ENCODE assay signal across 7 cellular contexts in the genomic region with DNA sequence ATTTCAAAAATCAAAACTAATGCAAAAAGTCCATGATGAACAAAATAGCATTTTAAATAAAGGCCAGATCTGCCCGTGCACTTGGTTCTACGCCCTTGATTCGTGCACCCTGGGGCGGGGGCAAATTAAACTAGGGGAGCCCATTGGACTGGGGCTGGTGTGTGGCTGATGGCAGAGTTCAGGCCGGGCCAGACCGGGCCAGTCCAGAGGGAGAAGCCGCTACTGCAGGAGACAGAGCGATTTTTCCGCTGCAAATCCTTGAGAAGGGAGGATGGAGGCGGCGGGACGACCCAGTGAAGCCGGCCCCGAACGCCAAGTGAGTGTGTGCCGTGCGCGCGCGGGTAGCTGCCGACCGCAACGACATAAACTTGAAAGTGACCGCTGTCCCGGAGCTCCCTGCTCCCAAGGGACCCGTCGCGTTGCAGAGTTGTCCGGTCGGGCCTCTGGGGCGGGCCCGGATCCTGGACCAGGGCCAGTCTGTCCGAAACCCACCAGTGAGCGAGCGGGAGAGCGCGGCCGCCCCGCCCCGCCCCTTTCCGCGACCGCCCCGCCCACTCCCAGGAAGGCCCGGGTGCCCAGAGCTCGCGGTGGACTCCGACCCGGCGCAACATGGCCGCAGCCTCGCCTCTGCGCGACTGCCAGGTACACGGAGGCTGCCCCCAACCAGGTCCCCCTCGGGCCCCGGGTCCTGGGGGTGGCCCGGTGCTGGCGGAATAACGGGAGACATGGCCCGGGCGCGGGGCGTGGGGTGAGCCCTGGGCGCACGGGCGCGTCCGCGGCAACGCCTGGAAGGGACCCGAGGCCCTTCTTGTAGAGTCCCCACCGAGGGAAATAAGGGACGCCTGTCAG. TPM values are rescaled to one million over a fixed set of nuclear protein-coding genes. Genes with fewer than 3 reads are reported as not detected.
DNase-seq lines count a peak whose midpoint lies in the region; ATAC-seq, FAIRE-seq and TF ChIP-seq lines count a peak whose summit lies in the region.

TSS of gene TTC38 (plus strand) at position 578 of the 849 bp plus-strand sequence. CDS start at position 610, 32 bp downstream.

- H3K79me2 ChIP-seq in HepG2 (ENCODE audit: insufficient read depth, low read length), result peaks cover 27% of the 10 kb centered on the region

- BruUV-seq in HepG2 (replicated peaks; lab: Mats Ljungman, UMichigan), result no TSS peak

- FAIRE-seq in HepG2 (lab: Jason Lieb, UNC), result no peak

- TF ChIP-seq EP300 in HepG2 (IDR thresholded peaks at IDR 0.05; ENCODE audit: low read depth in 2 of 2, low read length in 2 of 2) (peak in 1 of 2 experiments; percentile 21; a peak in 1 of 4 replicates), HepG2 (CRISPR knock-in tag; IDR thresholded peaks at IDR 0.05; ENCODE audit: borderline replicate concordance) (no peak)

- intact Hi-C loops in HepG2 (cut with micrococcal nuclease; ENCODE audit: unreplicated experiment), result loop anchor here (2.0 kb wide), 1 partner anchor 17 kb away; the partner anchor contains the start of gene CDPF1

- in situ Hi-C loops in HepG2 (cut with HindIII; ENCODE audit: extremely low pct_ligation_motif_present, low pct_unique_long_range_greater_than_20kb), result no loop called here

- peak; percentile 71 for ATAC-seq in HG02623 (IDR thresholded peaks at IDR 0.05; ENCODE audit: unreplicated experiment)
- peak; percentile 94 for ATAC-seq in HepG2

- peaks cover 17 to 23% of the 10 kb centered on the region in 2 donors for H3K4me1 ChIP-seq in duodenal mucosa (ENCODE audit: control insufficient read depth in 1 of 2, insufficient read depth in 2 of 2, low read length in 2 of 2)
- H3K4me1 ChIP-seq in HepG2 (ENCODE audit: insufficient read depth, low read length), result peaks cover 45% of the 10 kb centered on the region

- H3K9me3 ChIP-seq in duodenal mucosa (ENCODE audit: control insufficient read depth in 1 of 2, low read length in 2 of 2) (no peaks in the 10 kb centered on the region), HepG2 (ENCODE audit: low read length) (peaks cover 7% of the 10 kb centered on the region)

- peak within 1 kb of the TSS; percentile 96 for H3K4me2 ChIP-seq in HepG2 (ENCODE audit: low read depth, low read length)

- H3K4me3 ChIP-seq in duodenal mucosa (ENCODE audit: low read depth in 1 of 2, low read length in 2 of 2), result peak within 1 kb of the TSS; percentile 72 to 96
- peak within 1 kb of the TSS; percentile 79 to 99 (median 99) for H3K4me3 ChIP-seq in HepG2 (replicated peaks in 1 of 3; ENCODE audit: insufficient read depth in 1 of 3, low read depth in 2 of 3, low read length in 3 of 3)

- peak; percentile 96 for DNase-seq in GM10266 (ENCODE audit: extremely low spot score)
- peak; percentile 70 for DNase-seq in NCI-H460 (ENCODE audit: extremely low read depth, low read depth)
- DNase-seq in activated CD4-positive, alpha-beta T cell treated with anti-CD3 and anti-CD28 coated beads, Interleukin-2, amount 50 U/mL, for 48 hours, result peak; percentile 59 to 60
- DNase-seq in HepG2 (ENCODE audit: low spot score), result peak; percentile 90
- DNase-seq in stimulated activated CD4-positive, alpha-beta T cell treated with anti-CD3 and anti-CD28 coated beads, Interleukin-4, amount 100 ng/mL, for 24 hours, result peak; percentile 36

- H4K20me1 ChIP-seq in HepG2 (ENCODE audit: insufficient read depth, low read length), result peaks cover 17% of the 10 kb centered on the region

- H3K27ac ChIP-seq in duodenal mucosa (ENCODE audit: low read depth, low read length), result peak within 1 kb of the TSS; percentile 79
- peak within 1 kb of the TSS; percentile 98 for H3K27ac ChIP-seq in HepG2 (ENCODE audit: extremely low read length, insufficient read depth, low read length)

- CTCF ChIA-PET in HepG2 (lab: Yijun Ruan, JAX; ENCODE audit: low intra/inter-chr PET ratio, low total read pairs), result no interaction called here

- POLR2A ChIA-PET in HepG2 (lab: Yijun Ruan, JAX), result interaction anchor here (0.8 to 4.9 kb wide), 25 partner anchors 9 to 307 kb away, joined by 3 to 83 read pairs (median 6); partner anchors contain the start of genes CDPF1, GTSE1 and TRMU

- no peak within 1 kb of the TSS for H2AFZ ChIP-seq in HepG2 (ENCODE audit: low read length)

- peak within 1 kb of the TSS; percentile 86 to 98 for H3K9ac ChIP-seq in duodenal mucosa (ENCODE audit: low read depth in 1 of 2, low read length in 2 of 2)
- peak within 1 kb of the TSS; percentile 99 for H3K9ac ChIP-seq in HepG2 (ENCODE audit: insufficient read depth, low read depth, low read length)

- TF ChIP-seq POLR2A in HepG2 (IDR thresholded peaks at IDR 0.05; ENCODE audit: insufficient read depth in 1 of 2, low read depth in 2 of 2, low read length in 2 of 2), result peak; percentile 80 to 93

- TF ChIP-seq CTCF in GM10266 (IDR thresholded peaks at IDR 0.05; ENCODE audit: control insufficient read depth, insufficient read depth, low read depth, missing control alignments), result no peak
- 0 out of 2 replicates have a peak, but pooled peaks have one; percentile 5 for TF ChIP-seq CTCF in HepG2 (CRISPR knock-in tag; IDR thresholded peaks at IDR 0.05)

- under 1% methylated on average over 28 of the region's 74 CpGs for WGBS in HepG2 (ENCODE audit: low lambda C conversion rate)

- TF ChIP-seq RAD21 in HepG2 (CRISPR knock-in tag; IDR thresholded peaks at IDR 0.05), result no peak

- H3K36me3 ChIP-seq in duodenal mucosa (ENCODE audit: control insufficient read depth in 1 of 2, insufficient read depth in 2 of 2, low read length in 2 of 2) (peaks cover 6 to 17% of the 10 kb centered on the region in 2 donors), HepG2 (replicated peaks in 1 of 2; ENCODE audit: control insufficient read depth in 1 of 2, insufficient read depth in 2 of 2, low read length in 2 of 2) (peaks cover 6 to 29% of the 10 kb centered on the region in 2 experiments)

- H3K27me3 ChIP-seq in duodenal mucosa (ENCODE audit: control insufficient read depth in 1 of 2, insufficient read depth in 2 of 2, low read length in 2 of 2) (no peaks in the 10 kb centered on the region), HepG2 (ENCODE audit: control insufficient read depth in 1 of 2, insufficient read depth in 2 of 2, low read length in 2 of 2) (peaks cover 0 to 3% of the 10 kb centered on the region in 2 experiments; a peak in 1 of 5 replicates)

TF ChIP-seq in HepG2, 621 proteins besides CTCF, POLR2A, EP300 and RAD21 (continues in another document):
- no peak for TF ChIP-seq MEIS2 (CRISPR knock-in tag; IDR thresholded peaks at IDR 0.05)
- TF ChIP-seq ZNF772 (CRISPR knock-in tag; IDR thresholded peaks at IDR 0.05), result peak; percentile 55; the same call in 1 of the 2 replicates
- no peak; the same call in 1 of the 2 replicates for TF ChIP-seq ZNF281 (CRISPR knock-in tag; IDR thresholded peaks at IDR 0.05; ENCODE audit: borderline replicate concordance)
- no peak for TF ChIP-seq ZNF660 (CRISPR knock-in tag; IDR thresholded peaks at IDR 0.05; ENCODE audit: borderline replicate concordance, low read depth)
- TF ChIP-seq JARID2 (CRISPR knock-in tag; IDR thresholded peaks at IDR 0.05; ENCODE audit: insufficient replicate concordance), result no peak
- no peak for TF ChIP-seq JDP2 (CRISPR knock-in tag; IDR thresholded peaks at IDR 0.05; ENCODE audit: borderline replicate concordance)
- no peak for TF ChIP-seq KLF13 (CRISPR knock-in tag; IDR thresholded peaks at IDR 0.05)
- no peak for TF ChIP-seq ZFP82 (CRISPR knock-in tag; IDR thresholded peaks at IDR 0.05; ENCODE audit: borderline replicate concordance)

RNA-seq across cellular contexts. Expression of gene TTC38, which starts in this region (rescaled TPM):
- total RNA-seq in NCI-H460 (2014; rRNA removed; shearing (Covaris generic)), result 12.4 and 13.7 TPM in 2 replicates
- 26.8 and 54.0 TPM in 2 replicates for polyA plus RNA-seq in NCI-H460 (2014; cell fraction: nucleus; rRNA removed)
- total RNA-seq in HepG2 (2016; rRNA removed; fragmentation: Illumina TruSeq; extraction: Trizol), result 105 and 106 TPM in 2 replicates
- total RNA-seq in HepG2 (2016; cell fraction: cytosol; rRNA removed; fragmentation: Illumina TruSeq; extraction: Trizol; ENCODE audit: low read depth), result 14.0 and 16.3 TPM in 2 replicates
- 103 and 105 TPM in 2 replicates for total RNA-seq in HepG2 (2016; cell fraction: insoluble cytoplasmic fraction; rRNA removed; fragmentation: Illumina TruSeq; extraction: Trizol)
- 37.6 and 39.1 TPM in 2 replicates for total RNA-seq in HepG2 (2016; cell fraction: membrane; rRNA removed; fragmentation: Illumina TruSeq; extraction: Trizol)
- 81.8 and 89.6 TPM in 2 replicates for total RNA-seq in HepG2 (2016; cell fraction: nucleus; rRNA removed; fragmentation: Illumina TruSeq; extraction: Trizol)
- 101 and 112 TPM in 2 replicates for polyA plus RNA-seq in HepG2 (2011; rRNA removed)
- 120 and 124 TPM in 2 replicates for polyA plus RNA-seq in HepG2 (2011; cell fraction: cytosol; rRNA removed)
- polyA plus RNA-seq in HepG2 (2011; cell fraction: nucleus; rRNA removed), result 228 and 272 TPM in 2 replicates
- polyA plus RNA-seq in HepG2 (2012), result 67.9 and 76.1 TPM in 2 replicates
- 14.5 and 15.5 TPM in 2 replicates for polyA plus RNA-seq in HepG2 (2016; cell fraction: cytosol; fragmentation: Illumina TruSeq; extraction: Trizol; ENCODE audit: low read depth)
- 88.5 and 106 TPM in 2 replicates for polyA plus RNA-seq in HepG2 (2016; cell fraction: insoluble cytoplasmic fraction; fragmentation: Illumina TruSeq; extraction: Trizol; ENCODE audit: low read depth)
- 24.0 and 28.8 TPM in 2 replicates for polyA plus RNA-seq in HepG2 (2016; cell fraction: membrane; fragmentation: Illumina TruSeq; extraction: Trizol; ENCODE audit: low read depth)
- 141 and 185 TPM in 2 replicates for polyA plus RNA-seq in HepG2 (2016; cell fraction: nucleus; fragmentation: Illumina TruSeq; extraction: Trizol; ENCODE audit: insufficient read depth, low read depth)
- 60.8 and 197 TPM in 2 replicates for polyA minus RNA-seq in HepG2 (2011; rRNA and poly(A)+ RNA removed; ENCODE audit: low replicate concordance)
- 88.7 and 103 TPM in 2 replicates for polyA minus RNA-seq in HepG2 (2011; cell fraction: cytosol; rRNA and poly(A)+ RNA removed)
- polyA minus RNA-seq in HepG2 (2011; cell fraction: nucleus; rRNA and poly(A)+ RNA removed), result 101 and 103 TPM in 2 replicates

Comparison
In these comparisons a context has a peak if more than half of its experiments do, and no peak if none do; other contexts are left out.
1. Peak in every context shown above with its lines: DNase-seq, ATAC-seq, H3K4me3 ChIP-seq and H3K27ac ChIP-seq.
2. DNase-seq: peak in every context shown above with its lines; median percentile 96 in GM10266; 90 in HepG2; 70 in NCI-H460; 60 in activated CD4-positive, alpha-beta T cell treated with anti-CD3 and anti-CD28 coated beads, Interleukin-2, amount 50 U/mL, for 48 hours; 36 in stimulated activated CD4-positive, alpha-beta T cell treated with anti-CD3 and anti-CD28 coated beads, Interleukin-4, amount 100 ng/mL, for 24 hours.